In genomic region chr1:160664573-160665051, GRCh38 we compare ENCODE assay signal across 9 cellular contexts. TPM values are rescaled to one million over a fixed set of nuclear protein-coding genes. Genes with fewer than 3 reads are reported as not detected.
A peak's percentile ranks its signal among the peaks of the same experiment; 100 is the strongest.
DNase-seq lines count a peak whose midpoint lies in the region; ATAC-seq, FAIRE-seq and TF ChIP-seq lines count a peak whose summit lies in the region.
"Had no signal": no experiment of that assay in that cellular context is flagged by ENCODE, and none has a peak within 500 bp of the region (broad histone marks: within the 10 kb centered on the region; RNA-seq: fewer than 3 reads in every experiment).

No MANE protein-coding gene starts in this region.

- no peaks in the 10 kb centered on the region for H3K79me1 ChIP-seq in H1 (ENCODE audit: low read depth, low read length)

- ATAC-seq in GM18502 (IDR thresholded peaks at IDR 0.05; ENCODE audit: poor library complexity, unreplicated experiment) (peak; percentile 67), GM21367 (IDR thresholded peaks at IDR 0.05; ENCODE audit: unreplicated experiment) (peak; percentile 68), HG03457 (IDR thresholded peaks at IDR 0.05; ENCODE audit: unreplicated experiment) (peak; percentile 42), aorta (ENCODE audit: low FRiP score) (no peak)

- no peak overlapping the region for H2BK20ac ChIP-seq in H1 (ENCODE audit: low read length)

- H3K18ac ChIP-seq in H1 (ENCODE audit: extremely low read depth, low read length), result no peak overlapping the region

- intact Hi-C loops in aorta (cut with DNase I), result no loop called here

- H4K8ac ChIP-seq in H1 (ENCODE audit: extremely low read depth, insufficient read depth, low read length), result no peak overlapping the region

- POLR2A ChIA-PET in H1 (lab: Charles Lee; ENCODE audit: partially characterized antibody), result interaction anchor here (1.1 kb wide), 1 partner anchor 13 kb away, joined by 4 read pairs; no protein-coding TSS in a partner anchor

- no peaks in the 10 kb centered on the region; a peak in 1 of 8 replicates for H3K36me3 ChIP-seq in H1 (ENCODE audit: control insufficient read depth in 2 of 4, insufficient read depth in 4 of 4, low read length in 3 of 4)
- no peaks in the 10 kb centered on the region for H3K36me3 ChIP-seq in aorta (ENCODE audit: control insufficient read depth in 1 of 2, insufficient read depth in 2 of 2, low read length in 1 of 2)

- H2BK120ac ChIP-seq in H1 (replicated peaks; ENCODE audit: low read depth, low read length), result no peak overlapping the region

- H3K27ac ChIP-seq in H1 (ENCODE audit: low read depth, low read length) (no peak overlapping the region), aorta (ENCODE audit: low read depth in 1 of 2, low read length in 2 of 2) (no peak overlapping the region)

- no peak overlapping the region for H3K56ac ChIP-seq in H1 (replicated peaks; ENCODE audit: insufficient read length, low read depth, low read length)

- no peak overlapping the region for H4K5ac ChIP-seq in H1 (ENCODE audit: insufficient read length, low read depth, low read length)

- no peak overlapping the region for H4K91ac ChIP-seq in H1 (replicated peaks; ENCODE audit: insufficient read length, low read length)

- H2BK12ac ChIP-seq in H1 (ENCODE audit: low read depth, low read length), result no peak overlapping the region

- TF ChIP-seq RAD21 in H1 (IDR thresholded peaks at IDR 0.05 in 1 of 2, conservative IDR thresholded peaks at IDR 0.05 in 1 of 2; ENCODE audit: low read depth in 2 of 2, low read length in 2 of 2), result no peak

- DNase-seq in H1 (ENCODE audit: low read depth in 1 of 2, low spot score in 2 of 2), result no peak
- DNase-seq in aorta, result no peak
- no peak for DNase-seq in SKM-1 treated with dmso at 0.1 percent for 144 hours (lab: John Stamatoyannopoulos, UW; ENCODE audit: unreplicated experiment)
- DNase-seq in pons (ENCODE audit: low spot score), result no peak
- no peak for DNase-seq in iPS-NIHi11 (ENCODE audit: low spot score)
- DNase-seq: NCI-H1694 had no signal

- H3K4ac ChIP-seq in H1 (replicated peaks; ENCODE audit: insufficient read length, low read depth, low read length), result peak overlapping the region; percentile 32

- no peaks in the 10 kb centered on the region for H3K79me2 ChIP-seq in H1 (ENCODE audit: control insufficient read depth in 1 of 2, insufficient read depth in 2 of 2, low read length in 2 of 2)

- no peak for TF ChIP-seq POLR2A in H1 (IDR thresholded peaks at IDR 0.05; ENCODE audit: control extremely low read depth in 1 of 2, low read depth in 2 of 2, low read length in 2 of 2)

- no peak overlapping the region for H3K23ac ChIP-seq in H1 (ENCODE audit: insufficient read length)

- no peak overlapping the region for H2BK15ac ChIP-seq in H1 (ENCODE audit: low read length)

- peaks cover 2 to 4% of the 10 kb centered on the region in 2 experiments; a peak in 1 of 4 replicates for H3K9me3 ChIP-seq in H1 (ENCODE audit: insufficient read depth in 2 of 2, low read depth in 1 of 2, low read length in 1 of 2)
- peaks cover 5% of the 10 kb centered on the region for H3K9me3 ChIP-seq in aorta (ENCODE audit: control insufficient read depth, low read length)

- H3K4me1 ChIP-seq in H1 (replicated peaks in 1 of 4; ENCODE audit: control insufficient read depth in 3 of 4, insufficient read depth in 4 of 4, low read length in 3 of 4), result peaks cover 0 to 8% (median 0%) of the 10 kb centered on the region in 4 experiments; a peak in 1 of 7 replicates
- no peaks in the 10 kb centered on the region for H3K4me1 ChIP-seq in aorta (ENCODE audit: control insufficient read depth in 1 of 2, insufficient read depth in 2 of 2, low read length in 2 of 2)

- 89% methylated on average over 3 of the region's 3 CpGs; no CpG with 5 or more reads in 1 of the 2 experiments for WGBS in H1 (ENCODE audit: extremely low coverage in 1 of 2, insufficient coverage in 1 of 2, insufficient read length in 1 of 2, insufficient replicate concordance in 2 of 2, low coverage in 1 of 2, low lambda C conversion rate in 2 of 2, missing lambda C conversion rate in 1 of 2), 2 experiments
- 70 to 75% methylated on average over 3 of the region's 3 CpGs for WGBS in aorta, 2 donors

- H2BK5ac ChIP-seq in H1 (ENCODE audit: low read depth, low read length), result no peak overlapping the region

- H3K27me3 ChIP-seq in H1 (replicated peaks in 1 of 4; ENCODE audit: control insufficient read depth in 3 of 4, extremely low read depth in 1 of 4, insufficient read depth in 3 of 4, low read length in 3 of 4) (no peaks in the 10 kb centered on the region), aorta (ENCODE audit: control insufficient read depth in 1 of 2, insufficient read depth in 2 of 2, low read length in 1 of 2) (no peaks in the 10 kb centered on the region)

- TF ChIP-seq CTCF in H1 (IDR thresholded peaks at IDR 0.05; ENCODE audit: control extremely low read depth in 1 of 3, insufficient read depth in 1 of 3, low read depth in 1 of 3, low read length in 3 of 3), result no peak

- no peak overlapping the region for H3K9ac ChIP-seq in H1 (replicated peaks in 1 of 4; ENCODE audit: extremely low read depth in 1 of 4, low read depth in 3 of 4, low read length in 3 of 4)

- no peak for FAIRE-seq in H1 (lab: Jason Lieb, UNC)

- H4K20me1 ChIP-seq in H1 (replicated peaks in 1 of 2; ENCODE audit: control insufficient read depth in 1 of 2, insufficient read depth in 2 of 2, low read length in 2 of 2), result no peaks in the 10 kb centered on the region

- no peak overlapping the region for H3K4me2 ChIP-seq in H1 (ENCODE audit: insufficient read depth in 1 of 2, low read depth in 2 of 2, low read length in 2 of 2)

- H3K4me3 ChIP-seq in H1 (ENCODE audit: extremely low read depth in 1 of 4, insufficient read depth in 2 of 4, low read depth in 3 of 4, low read length in 4 of 4), result no peak overlapping the region
- no peak overlapping the region for H3K4me3 ChIP-seq in aorta (ENCODE audit: low read length in 2 of 2)

- CTCF ChIA-PET in H1 (lab: Charles Lee; ENCODE audit: partially characterized antibody), result interaction anchor here (0.8 to 5.7 kb wide), 3 partner anchors 10 to 236 kb away, joined by 3 to 32 read pairs (median 3); no protein-coding TSS in a partner anchor

- no peak overlapping the region for H2AK5ac ChIP-seq in H1 (ENCODE audit: low read depth, low read length)

- no peak overlapping the region for H2AFZ ChIP-seq in H1 (ENCODE audit: low read length)

- TF ChIP-seq EP300 in H1 (IDR thresholded peaks at IDR 0.05; ENCODE audit: borderline replicate concordance in 1 of 2, low read depth in 2 of 2, low read length in 2 of 2), result no peak

- H3K14ac ChIP-seq in H1 (ENCODE audit: insufficient read length), result no peak overlapping the region

- H3K23me2 ChIP-seq in H1 (ENCODE audit: low read depth, low read length), result no peaks in the 10 kb centered on the region

TF ChIP-seq in H1, 55 proteins besides CTCF, POLR2A, EP300 and RAD21 (continues in another document):
- no peak for TF ChIP-seq TAF1 (IDR thresholded peaks at IDR 0.05; ENCODE audit: low read depth, low read length)
- TF ChIP-seq ATF3 (IDR thresholded peaks at IDR 0.05; ENCODE audit: insufficient read depth, low read depth, low read length), result no peak
- TF ChIP-seq JUN (IDR thresholded peaks at IDR 0.05; ENCODE audit: low read depth, low read length), result no peak
- TF ChIP-seq SAP30 (IDR thresholded peaks at IDR 0.05; ENCODE audit: insufficient read depth, insufficient replicate concordance, low read length), result no peak
- TF ChIP-seq TBP (IDR thresholded peaks at IDR 0.05; ENCODE audit: low read depth, low read length), result no peak
- no peak for TF ChIP-seq HDAC6 (IDR thresholded peaks at IDR 0.05; ENCODE audit: low read depth, low read length)
- TF ChIP-seq SP2 (IDR thresholded peaks at IDR 0.05; ENCODE audit: low read length), result no peak
- no peak for TF ChIP-seq SRF (IDR thresholded peaks at IDR 0.05; ENCODE audit: low read depth, low read length)
- TF ChIP-seq YY1 (IDR thresholded peaks at IDR 0.05; ENCODE audit: low read depth, low read length), result no peak
- no peak for TF ChIP-seq E2F6 (IDR thresholded peaks at IDR 0.05)
- no peak for TF ChIP-seq BCL11A (IDR thresholded peaks at IDR 0.05; ENCODE audit: low read depth in 2 of 2, low read length in 2 of 2)
- TF ChIP-seq CHD2 (IDR thresholded peaks at IDR 0.05; ENCODE audit: low read length), result no peak
- no peak for TF ChIP-seq TEAD4 (IDR thresholded peaks at IDR 0.05; ENCODE audit: low read depth, low read length)

RNA-seq across cellular contexts. Expression of gene SLAMF1, which starts 17.8 kb away (rescaled TPM):
- not detected in 2 replicates for total RNA-seq in H1 (2021; fragmentation: NEBNext Ultra II Directional; extraction: Animal tissue kit (Norgen Biotek cat#: 25700))
- polyA plus RNA-seq in H1 (2011; rRNA removed) (not detected in 2 replicates), aorta (not detected)
- polyA plus RNA-seq in H1 (2011; cell fraction: cytosol; rRNA removed), result not detected
- polyA plus RNA-seq in H1 (2011; cell fraction: nucleus; rRNA removed), result not detected
- polyA plus RNA-seq in H1 (2012, experiment 1 of 2), result not detected in 4 replicates
- polyA plus RNA-seq in H1 (2012, experiment 2 of 2), result not detected
- polyA plus RNA-seq in H1 (2013, experiment 1 of 2), result not detected
- polyA plus RNA-seq in H1 (2013, experiment 2 of 2), result 0.02 TPM
- polyA minus RNA-seq in H1 (2011; rRNA and poly(A)+ RNA removed), result not detected in 2 replicates
- polyA minus RNA-seq in H1 (2011; cell fraction: cytosol; rRNA and poly(A)+ RNA removed), result not detected
- polyA minus RNA-seq in H1 (2011; cell fraction: nucleus; rRNA and poly(A)+ RNA removed), result not detected
- 1 to 10 TPM; 1.6 to 2.4 TPM for total RNA-seq in aorta

RNA-seq across cellular contexts. Expression of gene CD48, which starts 47.0 kb away (rescaled TPM):
- total RNA-seq in H1 (2021; fragmentation: NEBNext Ultra II Directional; extraction: Animal tissue kit (Norgen Biotek cat#: 25700)), result not detected in 2 replicates
- polyA plus RNA-seq in H1 (2011; rRNA removed), result 0.08 TPM in 1 of 2 replicates, not detected in the other
- 0.05 TPM for polyA plus RNA-seq in H1 (2011; cell fraction: cytosol; rRNA removed)
- polyA plus RNA-seq in H1 (2011; cell fraction: nucleus; rRNA removed), result not detected
- polyA plus RNA-seq in H1 (2012, experiment 1 of 2), result 0.11 to 0.46 TPM (median 0.28 TPM) in 4 replicates
- not detected for polyA plus RNA-seq in H1 (2012, experiment 2 of 2)
- polyA plus RNA-seq in H1 (2013, experiment 1 of 2), result not detected
- polyA plus RNA-seq in H1 (2013, experiment 2 of 2), result not detected
- polyA minus RNA-seq in H1 (2011; rRNA and poly(A)+ RNA removed), result not detected in 2 replicates
- polyA minus RNA-seq in H1 (2011; cell fraction: cytosol; rRNA and poly(A)+ RNA removed), result not detected
- not detected for polyA minus RNA-seq in H1 (2011; cell fraction: nucleus; rRNA and poly(A)+ RNA removed)
- total RNA-seq in aorta, result 1 to 10 TPM; 3.6 to 6.8 TPM
- polyA plus RNA-seq in aorta, result 10 to 100 TPM in 1 of 2 donors, 1 to 10 TPM in 1; 1.7 to 11.3 TPM
